1 cellular context compared by ENCODE assay signal in the genomic region with DNA sequence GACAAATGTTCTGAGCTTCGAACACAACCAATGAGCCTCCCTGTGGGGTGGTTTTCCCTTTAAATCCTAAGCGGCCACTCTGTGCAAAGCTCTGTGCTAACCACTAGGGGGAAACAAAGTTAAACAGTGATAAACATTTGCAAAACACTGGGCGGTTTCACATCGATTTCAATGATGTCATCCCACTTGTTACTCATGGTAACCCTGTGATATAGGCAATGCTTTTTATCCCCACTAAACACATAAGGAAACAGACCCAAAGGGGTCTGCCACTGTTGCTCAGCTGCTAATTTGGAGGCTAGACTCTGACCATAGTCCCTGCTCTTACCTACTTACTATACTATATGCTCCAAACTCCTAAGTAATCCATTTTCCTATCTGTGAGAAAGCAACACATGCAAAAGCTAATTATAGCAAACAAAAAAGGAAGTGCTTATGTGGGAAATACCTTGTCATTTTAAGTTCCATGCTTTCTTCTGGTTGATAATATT.
TF ChIP-seq lines count a peak whose summit lies in the region.

No MANE protein-coding gene starts in this region.

TF ChIP-seq in H1, 55 proteins besides CTCF, POLR2A, EP300 and RAD21:
- peak; percentile 51; the same call in 1 of the 2 replicates for TF ChIP-seq TBP (IDR thresholded peaks at IDR 0.05; ENCODE audit: low read depth, low read length)
- TF ChIP-seq SIN3A (conservative IDR thresholded peaks at IDR 0.05 in 1 of 2, IDR thresholded peaks at IDR 0.05 in 1 of 2; ENCODE audit: low read depth in 1 of 2, low read length in 2 of 2) = 0 out of 4 replicates have a peak, but pooled peaks of 1 of the 2 experiments have one; percentile 45
- no peak for TF ChIP-seq SAP30 (IDR thresholded peaks at IDR 0.05; ENCODE audit: insufficient read depth, insufficient replicate concordance, low read length)
- peak; percentile 90 for TF ChIP-seq TAF7 (optimal IDR thresholded peaks at IDR 0.05; ENCODE audit: borderline replicate concordance, low read depth, low read length)
- TF ChIP-seq HDAC2 (IDR thresholded peaks at IDR 0.05; ENCODE audit: borderline replicate concordance in 1 of 2, low read depth in 2 of 2, low read length in 2 of 2) = no peak
- TF ChIP-seq NANOG (IDR thresholded peaks at IDR 0.05; ENCODE audit: insufficient read depth, low read depth, low read length, poor library complexity, severe bottlenecking) = no peak
- no peak for TF ChIP-seq ATF3 (IDR thresholded peaks at IDR 0.05; ENCODE audit: insufficient read depth, low read depth, low read length)
- TF ChIP-seq ATF2 (IDR thresholded peaks at IDR 0.05; ENCODE audit: low read length) = peak; percentile 98
- peak; percentile 87 for TF ChIP-seq JUND (IDR thresholded peaks at IDR 0.05; ENCODE audit: low read length)
- peak; percentile 49 for TF ChIP-seq CEBPB (IDR thresholded peaks at IDR 0.05; ENCODE audit: low read depth, low read length)
- peak; percentile 67; the same call in 1 of the 2 replicates for TF ChIP-seq JUN (IDR thresholded peaks at IDR 0.05; ENCODE audit: low read depth, low read length)
- no peak for TF ChIP-seq KDM1A (IDR thresholded peaks at IDR 0.05; ENCODE audit: borderline replicate concordance, low read length)
- TF ChIP-seq TCF12 (IDR thresholded peaks at IDR 0.05; ENCODE audit: low read depth, low read length) = no peak
